8 cellular contexts compared by ENCODE assay signal in the genomic region with DNA sequence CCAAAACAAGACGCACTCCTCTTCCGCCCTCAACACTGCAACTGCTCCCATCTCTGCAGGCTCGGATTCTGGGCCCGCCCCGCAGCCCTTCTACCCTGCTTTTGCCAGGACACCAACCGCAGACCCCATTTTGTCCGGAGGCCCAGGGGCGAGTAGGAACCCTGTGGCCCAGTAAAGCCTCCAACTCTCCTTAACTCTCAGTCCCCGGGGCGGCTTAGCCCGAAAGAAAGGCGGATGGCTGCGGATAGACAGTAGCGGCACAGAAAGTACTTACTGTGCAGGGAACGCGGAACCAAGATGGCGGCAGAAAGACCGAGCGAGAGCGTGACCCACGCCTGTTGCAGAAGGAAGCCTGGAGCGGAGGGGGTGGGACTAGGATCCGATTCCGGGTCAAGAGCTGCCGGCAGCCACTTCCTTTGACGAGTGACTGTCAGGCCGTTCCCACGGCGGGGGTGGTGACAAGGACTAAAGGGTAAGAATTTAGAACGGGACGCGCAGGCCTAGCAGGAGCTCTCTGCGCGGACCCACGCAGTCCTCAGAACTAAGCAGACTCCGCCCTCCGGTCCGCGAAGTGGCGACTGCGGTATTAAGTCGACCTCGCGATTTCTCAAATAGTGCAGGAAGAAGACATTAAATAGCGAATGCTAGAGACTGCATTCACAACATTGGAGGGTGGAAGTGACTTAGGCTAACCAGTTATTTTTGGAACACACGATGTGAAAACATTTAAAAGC. TPM values are rescaled to one million over a fixed set of nuclear protein-coding genes. Genes with fewer than 3 reads are reported as not detected.
DNase-seq lines count a peak whose midpoint lies in the region; ATAC-seq and TF ChIP-seq lines count a peak whose summit lies in the region.

A gene (minus strand): TSS at position 311 of the 734 bp plus-strand sequence. CDS start 778 bp downstream, outside the sequence.

- H3K4me3 ChIP-seq in GM08714 (ENCODE audit: low read length), result peak within 1 kb of the TSS; percentile 87
- H3K4me3 ChIP-seq in testis, result peak within 1 kb of the TSS; percentile 81 to 97

- H3K4me1 ChIP-seq in testis, result peaks cover 23% of the 10 kb centered on the region

- no peak for TF ChIP-seq CTCF in omental fat pad (IDR thresholded peaks at IDR 0.05)
- TF ChIP-seq CTCF in testis (IDR thresholded peaks at IDR 0.05), result no peak

- DNase-seq in NCI-H1092 treated with DMSO at 0.1 percent for 48 hours (lab: John Stamatoyannopoulos, UW) (peak; percentile 94), SKM-1 (lab: John Stamatoyannopoulos, UW; ENCODE audit: unreplicated experiment) (peak; percentile 77), glomerular endothelial cell (ENCODE audit: extremely low read depth, low read depth, low spot score) (peak; percentile 84), omental fat pad (ENCODE audit: low spot score) (peak; percentile 90), testis (peak; percentile 100)
- peak; percentile 96 to 98 for DNase-seq in activated naive CD4-positive, alpha-beta T cell treated with anti-CD3 and anti-CD28 coated beads, Interleukin-2, amount 50 U/mL, for 72 hours (ENCODE audit: low spot score in 2 of 2)

- ATAC-seq in HG02610 (IDR thresholded peaks at IDR 0.05; ENCODE audit: unreplicated experiment) (peak; percentile 97), omental fat pad (ENCODE audit: low FRiP score) (peak; percentile 90)
- ATAC-seq in activated naive CD4-positive, alpha-beta T cell treated with anti-CD3 and anti-CD28 coated beads, Interleukin-2, amount 50 U/mL, for 72 hours, result peak; percentile 97

- H3K27ac Mint-ChIP-seq in activated naive CD4-positive, alpha-beta T cell treated with anti-CD3 and anti-CD28 coated beads, Interleukin-2, amount 50 U/mL, for 72 hours, result peak within 1 kb of the TSS; percentile 96 to 99

- TF ChIP-seq POLR2A in testis (IDR thresholded peaks at IDR 0.05), result peak; percentile 51

- 0 to 1% methylated on average over 38 to 46 of the region's 46 CpGs for WGBS in testis, 2 donors

- intact Hi-C loops in testis (cut with DNase I; ENCODE audit: low total_unique reads), result no loop called here

- no peaks in the 10 kb centered on the region for H3K9me3 ChIP-seq in testis

- H3K36me3 Mint-ChIP-seq in activated naive CD4-positive, alpha-beta T cell treated with anti-CD3 and anti-CD28 coated beads, Interleukin-2, amount 50 U/mL, for 72 hours, result peaks cover 48 to 76% of the 10 kb centered on the region in 2 donors

- no peaks in the 10 kb centered on the region for H3K36me3 ChIP-seq in testis (ENCODE audit: low read depth, missing control alignments)

- no peaks in the 10 kb centered on the region for H3K9me3 Mint-ChIP-seq in activated naive CD4-positive, alpha-beta T cell treated with anti-CD3 and anti-CD28 coated beads, Interleukin-2, amount 50 U/mL, for 72 hours

- H3K27me3 ChIP-seq in testis, result no peaks in the 10 kb centered on the region

- peak within 1 kb of the TSS; percentile 97 to 98 for H3K27ac ChIP-seq in testis

RNA-seq across cellular contexts. Expression of the gene that starts here (rescaled TPM):
- total RNA-seq in activated naive CD4-positive, alpha-beta T cell treated with anti-CD3 and anti-CD28 coated beads, Interleukin-2, amount 50 U/mL, for 72 hours, result 1,000 to 10,000 TPM; 1,074 to 1,104 TPM
- total RNA-seq in glomerular endothelial cell (892 and 1,291 TPM in 2 replicates), omental fat pad (1,000 to 10,000 TPM in 2 of 4 donors, 100 to 1,000 TPM in 2; 968 to 1,190 (median 1,074) TPM), testis (100 to 1,000 TPM; 431 to 696 TPM)
- polyA plus RNA-seq in testis (ENCODE audit: insufficient read depth, low read depth, low replicate concordance), result 866 TPM

Comparison
In these comparisons a context has a peak if more than half of its experiments do, and no peak if none do; other contexts are left out.
1. Peak in every context shown above with its lines: DNase-seq, ATAC-seq, H3K4me3 ChIP-seq and H3K27ac ChIP-seq.